6 cellular contexts compared by ENCODE assay signal in genomic region chr1:86190873-86191272, GRCh38. TPM values are rescaled to one million over a fixed set of nuclear protein-coding genes. Genes with fewer than 3 reads are reported as not detected.
"Had no signal": no experiment of that assay in that cellular context is flagged by ENCODE, and none has a peak within 500 bp of the region (broad histone marks: within the 10 kb centered on the region; RNA-seq: fewer than 3 reads in every experiment).

No MANE protein-coding gene starts in this region.

- H3K4me3 ChIP-seq: GM23338 had no signal

- ATAC-seq: GM23338 had no signal

- DNase-seq: H9, HCEC 1CT, KBM-7 had no signal

RNA-seq across cellular contexts. Expression of gene COL24A1, which starts 34.3 kb away (rescaled TPM):
- total RNA-seq: HT-29 had no signal
- polyA plus RNA-seq: IgD-negative memory B cell had no signal
